ENCODE assay signal across 8 cellular contexts in the genomic region with DNA sequence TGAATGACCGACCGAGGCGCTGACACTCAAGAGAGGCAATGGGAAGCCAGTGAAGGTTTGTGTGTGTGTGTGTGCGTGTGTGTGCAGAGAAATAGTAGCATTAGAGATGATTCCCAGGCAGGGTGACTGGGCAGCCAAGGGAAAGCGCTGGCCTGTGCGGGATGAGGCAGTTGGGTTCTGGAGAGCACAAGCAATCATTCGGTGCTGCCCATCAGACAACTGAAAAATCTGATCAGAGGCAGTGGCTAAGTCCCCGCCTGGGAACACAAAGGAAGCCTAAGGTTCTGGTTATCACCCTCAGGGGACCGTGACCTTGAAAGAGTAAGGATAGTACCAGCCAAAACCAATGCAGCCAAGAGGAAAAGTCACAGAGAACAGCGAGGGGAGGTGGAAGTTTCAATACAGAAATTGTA. TPM values are rescaled to one million over a fixed set of nuclear protein-coding genes. Genes with fewer than 3 reads are reported as not detected.
DNase-seq lines count a peak whose midpoint lies in the region; ATAC-seq, FAIRE-seq and TF ChIP-seq lines count a peak whose summit lies in the region.

No MANE protein-coding gene starts in this region.

- intact Hi-C loops in kidney (cut with DNase I), result no loop called here

- no peak for TF ChIP-seq CTCF in kidney (IDR thresholded peaks at IDR 0.05; ENCODE audit: borderline replicate concordance, extremely low read depth, insufficient read depth)
- no peak for TF ChIP-seq CTCF in suprapubic skin (IDR thresholded peaks at IDR 0.05)

- H3K36me3 Mint-ChIP-seq in activated naive CD4-positive, alpha-beta T cell treated with anti-CD3 and anti-CD28 coated beads, Interleukin-2, amount 50 U/mL, for 72 hours, result peaks cover 9 to 22% of the 10 kb centered on the region in 2 donors

- peak overlapping the region; percentile 93 to 94 for H3K27ac Mint-ChIP-seq in activated naive CD4-positive, alpha-beta T cell treated with anti-CD3 and anti-CD28 coated beads, Interleukin-2, amount 50 U/mL, for 72 hours

- peak overlapping the region in 1 of 2 donors; percentile 53 for H3K9ac ChIP-seq in kidney (ENCODE audit: low read length in 2 of 2)

- DNase-seq in NCI-H82 (lab: John Stamatoyannopoulos, UW) (peak; percentile 43), NCI-H82 treated with DMSO at 0.1 percent for 48 hours (lab: John Stamatoyannopoulos, UW; ENCODE audit: unreplicated experiment) (no peak), kidney (no peak), suprapubic skin (ENCODE audit: low spot score in 2 of 2) (no peak), DMS153 (lab: John Stamatoyannopoulos, UW) (no peak)
- no peak for DNase-seq in activated naive CD4-positive, alpha-beta T cell treated with anti-CD3 and anti-CD28 coated beads, Interleukin-2, amount 50 U/mL, for 72 hours (ENCODE audit: low spot score in 2 of 2)

- H3K9me3 Mint-ChIP-seq in activated naive CD4-positive, alpha-beta T cell treated with anti-CD3 and anti-CD28 coated beads, Interleukin-2, amount 50 U/mL, for 72 hours, result peaks cover 0 to 9% of the 10 kb centered on the region in 2 donors

- 49% methylated on average over 10 of the region's 10 CpGs for WGBS in suprapubic skin

- H3K9me3 ChIP-seq in kidney (ENCODE audit: control insufficient read depth in 1 of 2, low read length in 2 of 2) (no peaks in the 10 kb centered on the region), suprapubic skin (no peaks in the 10 kb centered on the region)

- TF ChIP-seq EP300 in suprapubic skin (IDR thresholded peaks at IDR 0.05), result no peak

- no peaks in the 10 kb centered on the region for H3K27me3 ChIP-seq in suprapubic skin

- TF ChIP-seq POLR2A in suprapubic skin (IDR thresholded peaks at IDR 0.05), result no peak

- H3K4me3 ChIP-seq in kidney (ENCODE audit: low read length in 2 of 2), result peak overlapping the region; percentile 75 to 85
- H3K4me3 ChIP-seq in suprapubic skin, result peak overlapping the region; percentile 87

- H3K36me3 ChIP-seq in kidney (ENCODE audit: control insufficient read depth in 1 of 2, insufficient read depth in 2 of 2, low read length in 2 of 2) (no peaks in the 10 kb centered on the region), suprapubic skin (no peaks in the 10 kb centered on the region)

- H3K27ac ChIP-seq in kidney (ENCODE audit: low read depth in 2 of 2, low read length in 2 of 2) (peak overlapping the region; percentile 83 to 91), suprapubic skin (peak overlapping the region; percentile 98)

- peaks cover 0 to 8% of the 10 kb centered on the region in 2 donors for H3K4me1 ChIP-seq in kidney (ENCODE audit: control insufficient read depth in 1 of 2, insufficient read depth in 1 of 2, low read depth in 1 of 2, low read length in 2 of 2)
- peaks cover 59% of the 10 kb centered on the region for H3K4me1 ChIP-seq in suprapubic skin

- FAIRE-seq in kidney (lab: Jason Lieb, UNC), result no peak

- ATAC-seq in activated naive CD4-positive, alpha-beta T cell treated with anti-CD3 and anti-CD28 coated beads, Interleukin-2, amount 50 U/mL, for 72 hours, result no peak
- ATAC-seq in GM21576 (IDR thresholded peaks at IDR 0.05; ENCODE audit: unreplicated experiment) (no peak), GM18868 (IDR thresholded peaks at IDR 0.05; ENCODE audit: unreplicated experiment) (no peak)

RNA-seq across cellular contexts. Expression of a gene that starts 0.9 kb away (rescaled TPM):
- 100 to 1,000 TPM in 1 of 2 donors, 10 to 100 TPM in 1; 94.9 to 159 TPM for total RNA-seq in activated naive CD4-positive, alpha-beta T cell treated with anti-CD3 and anti-CD28 coated beads, Interleukin-2, amount 50 U/mL, for 72 hours
- total RNA-seq in kidney (75.9 TPM), suprapubic skin (100 to 1,000 TPM; 243 to 594 (median 293) TPM)
- 57.7 TPM for polyA plus RNA-seq in kidney (ENCODE audit: insufficient read depth, low read depth, low replicate concordance)

RNA-seq across cellular contexts. Expression of a gene that starts 48.2 kb away (rescaled TPM):
- 10 to 100 TPM; 32.1 to 51.8 TPM for total RNA-seq in activated naive CD4-positive, alpha-beta T cell treated with anti-CD3 and anti-CD28 coated beads, Interleukin-2, amount 50 U/mL, for 72 hours
- 34.8 TPM for total RNA-seq in kidney
- polyA plus RNA-seq in kidney (ENCODE audit: insufficient read depth, low read depth, low replicate concordance), result 36.1 TPM
- 10 to 100 TPM in 2 of 4 donors, 1 to 10 TPM in 2; 6.5 to 14.0 (median 10.3) TPM for total RNA-seq in suprapubic skin

RNA-seq across cellular contexts. Expression of a gene that starts 48.6 kb away (rescaled TPM):
- 10 to 100 TPM; 33.7 to 35.9 TPM for total RNA-seq in activated naive CD4-positive, alpha-beta T cell treated with anti-CD3 and anti-CD28 coated beads, Interleukin-2, amount 50 U/mL, for 72 hours
- total RNA-seq in kidney, result 66.8 TPM
- polyA plus RNA-seq in kidney (ENCODE audit: insufficient read depth, low read depth, low replicate concordance), result 18.0 TPM
- total RNA-seq in suprapubic skin, result 10 to 100 TPM; 33.8 to 80.8 (median 40.8) TPM
